25 cellular contexts compared by ENCODE assay signal in genomic region chr22:41230399-41230785, GRCh38. TPM values are rescaled to one million over a fixed set of nuclear protein-coding genes. Genes with fewer than 3 reads are reported as not detected.
"Had no signal": no experiment of that assay in that cellular context is flagged by ENCODE, and none has a peak within 500 bp of the region (broad histone marks: within the 10 kb centered on the region; RNA-seq: fewer than 3 reads in every experiment).

No MANE protein-coding gene starts in this region.

- H3K4me1 Mint-ChIP-seq: activated B cell treated with CpG ODN at 0.5 μM for 24 hours; activated CD4-positive, alpha-beta T cell treated with anti-CD3 and anti-CD28 coated beads for 36 hours; activated naive CD8-positive, alpha-beta T cell treated with anti-CD3 and anti-CD28 coated beads, Interleukin-2, amount 10 ng/mL, durations not matched to agents 7 days and 5 days; immature natural killer cell; T-helper 17 cell had no signal

- H3K27me3 Mint-ChIP-seq: activated B cell treated with CpG ODN at 0.5 μM for 24 hours; activated CD4-positive, alpha-beta T cell treated with anti-CD3 and anti-CD28 coated beads for 36 hours; activated naive CD8-positive, alpha-beta T cell treated with anti-CD3 and anti-CD28 coated beads, Interleukin-2, amount 10 ng/mL, durations not matched to agents 7 days and 5 days; memory B cell; natural killer cell treated with Interleukin-12 subunit alpha and Interleukin-12 subunit beta and Interleukin-15 and Interleukin-18, amount 100 ng/mL, for 72 hours; stimulated activated naive B cell treated with anti-CD40 and anti-IgM and Interleukin-4, amounts not matched to agents 10 μg/mL and 1 μg/mL and 100 μg/mL, for 72 hours; T-helper 17 cell; type B pancreatic cell had no signal

- H3K27ac ChIP-seq: hepatocyte, parathyroid adenoma, thoracic aorta, vagina had no signal

- H3K4me3 ChIP-seq: coronary artery, hepatocyte, left lung, thoracic aorta, vagina had no signal

- H3K79me2 ChIP-seq: hepatocyte, parathyroid adenoma had no signal

- H3K27me3 ChIP-seq: hepatocyte, left lung, vagina had no signal

- H3K9me3 Mint-ChIP-seq: activated B cell treated with CpG ODN at 0.5 μM for 24 hours; activated naive CD8-positive, alpha-beta T cell treated with anti-CD3 and anti-CD28 coated beads, Interleukin-2, amount 10 ng/mL, durations not matched to agents 7 days and 5 days; activated T-cell treated with anti-CD3 and anti-CD28 coated beads, Interleukin-2, amount 50 U/mL, for 4 hours; activated T-helper 2 cell treated with anti-CD3 and anti-CD28 coated beads, Interferon-gamma antibody, Interleukin-2, Interleukin-4, amounts not matched to agents 10 μg/mL and 5 μg/mL and 100 μg/mL, durations not matched to agents 14 hours and 24 hours and 36 hours; immature natural killer cell; memory B cell; natural killer cell treated with Interleukin-12 subunit alpha and Interleukin-12 subunit beta and Interleukin-15 and Interleukin-18, amount 100 ng/mL, for 72 hours; stimulated activated naive B cell treated with anti-CD40 and anti-IgM and Interleukin-4, amounts not matched to agents 10 μg/mL and 1 μg/mL and 100 μg/mL, for 72 hours; type B pancreatic cell had no signal

- H2AFZ ChIP-seq: hepatocyte, parathyroid adenoma had no signal

- H3K4me2 ChIP-seq: hepatocyte had no signal

- DNase-seq: activated B cell treated with CpG ODN at 0.5 μM for 24 hours; activated CD4-positive, alpha-beta T cell treated with anti-CD3 and anti-CD28 coated beads for 36 hours; activated CD4-positive, alpha-beta T cell treated with anti-CD3 and anti-CD28 coated beads, Interleukin-2, amount 50 U/mL, for 4 hours; activated CD8-positive, alpha-beta memory T cell treated with anti-CD3 and anti-CD28 coated beads, Interleukin-2, amount 50 U/mL, for 48 hours; activated naive CD4-positive, alpha-beta T cell; activated naive CD8-positive, alpha-beta T cell treated with anti-CD3 and anti-CD28 coated beads, Interleukin-2, amount 10 ng/mL, durations not matched to agents 7 days and 5 days; activated T-cell treated with anti-CD3 and anti-CD28 coated beads, Interleukin-2, amount 50 U/mL, for 4 hours; cerebellar nuclear complex; erythroblast; foreskin fibroblast; immature natural killer cell; left lung; small intestine; stimulated activated CD4-positive, alpha-beta T cell treated with anti-CD3 and anti-CD28 coated beads, Interleukin-15, amount 100 ng/mL, for 24 hours; stimulated activated naive B cell treated with anti-CD40 and anti-IgM and Interleukin-4, amounts not matched to agents 10 μg/mL and 1 μg/mL and 100 μg/mL, for 72 hours; T-helper 17 cell had no signal

- H3K9ac ChIP-seq: parathyroid adenoma had no signal

- H3K4me1 ChIP-seq: parathyroid adenoma, vagina had no signal

- H3K36me3 Mint-ChIP-seq: type B pancreatic cell had no signal

- H3K4me3 Mint-ChIP-seq: activated B cell treated with CpG ODN at 0.5 μM for 24 hours; activated CD4-positive, alpha-beta T cell treated with anti-CD3 and anti-CD28 coated beads for 36 hours; activated naive CD8-positive, alpha-beta T cell treated with anti-CD3 and anti-CD28 coated beads, Interleukin-2, amount 10 ng/mL, durations not matched to agents 7 days and 5 days; activated T-cell treated with anti-CD3 and anti-CD28 coated beads, Interleukin-2, amount 50 U/mL, for 4 hours; immature natural killer cell; memory B cell; natural killer cell treated with Interleukin-12 subunit alpha and Interleukin-12 subunit beta and Interleukin-15 and Interleukin-18, amount 100 ng/mL, for 72 hours; stimulated activated naive B cell treated with anti-CD40 and anti-IgM and Interleukin-4, amounts not matched to agents 10 μg/mL and 1 μg/mL and 100 μg/mL, for 72 hours; T-helper 17 cell; type B pancreatic cell had no signal

- H3K27ac Mint-ChIP-seq: activated B cell treated with CpG ODN at 0.5 μM for 24 hours; activated CD4-positive, alpha-beta T cell treated with anti-CD3 and anti-CD28 coated beads for 36 hours; activated naive CD8-positive, alpha-beta T cell treated with anti-CD3 and anti-CD28 coated beads, Interleukin-2, amount 10 ng/mL, durations not matched to agents 7 days and 5 days; activated T-helper 2 cell treated with anti-CD3 and anti-CD28 coated beads, Interferon-gamma antibody, Interleukin-2, Interleukin-4, amounts not matched to agents 10 μg/mL and 5 μg/mL and 100 μg/mL, durations not matched to agents 14 hours and 24 hours and 36 hours; immature natural killer cell; memory B cell; stimulated activated naive B cell treated with anti-CD40 and anti-IgM and Interleukin-4, amounts not matched to agents 10 μg/mL and 1 μg/mL and 100 μg/mL, for 72 hours; T-helper 17 cell; type B pancreatic cell had no signal

- H3K9me3 ChIP-seq: left lung, thoracic aorta, vagina had no signal

RNA-seq across cellular contexts. Expression of gene CHADL, which starts 10.3 kb away (rescaled TPM):
- total RNA-seq: activated B cell treated with CpG ODN at 0.5 μM for 24 hours had no signal
